ENCODE assay signal across 16 cellular contexts in the genomic region with DNA sequence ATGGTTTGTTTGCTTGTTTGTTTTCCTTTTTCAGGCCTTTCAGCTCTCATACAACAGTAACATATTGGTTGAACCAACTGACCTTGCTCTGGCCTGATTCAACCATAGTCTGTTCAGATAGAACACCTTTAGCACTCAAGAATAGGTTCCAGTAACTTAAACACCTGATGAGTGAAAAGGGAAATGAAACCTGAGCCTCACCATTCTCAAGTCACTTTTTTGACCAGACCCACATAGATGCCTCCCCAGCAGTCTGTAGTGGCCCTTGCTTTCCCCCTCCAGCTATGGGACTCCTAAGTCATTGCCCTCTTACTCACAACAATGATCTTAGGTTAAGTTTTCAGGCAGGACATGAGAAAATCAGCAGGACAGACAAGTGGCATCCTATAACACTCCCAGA.
A peak's percentile ranks its signal among the peaks of the same experiment; 100 is the strongest.
DNase-seq lines count a peak whose midpoint lies in the region; ATAC-seq and TF ChIP-seq lines count a peak whose summit lies in the region.
"Had no signal": no experiment of that assay in that cellular context is flagged by ENCODE, and none has a peak within 500 bp of the region (broad histone marks: within the 10 kb centered on the region; RNA-seq: fewer than 3 reads in every experiment).

No MANE protein-coding gene starts in this region.

- TF ChIP-seq CTCF in esophagus muscularis mucosa (IDR thresholded peaks at IDR 0.05): no peak
- no peak for TF ChIP-seq CTCF in dorsolateral prefrontal cortex (IDR thresholded peaks at IDR 0.05 in 54 of 56, conservative IDR thresholded peaks at IDR 0.05 in 2 of 56; ENCODE audit: low read depth in 1 of 56, partially characterized antibody in 56 of 56)

- TF ChIP-seq POLR2A in esophagus muscularis mucosa (IDR thresholded peaks at IDR 0.05; ENCODE audit: low read depth): no peak

- ATAC-seq in GM18909 (IDR thresholded peaks at IDR 0.05; ENCODE audit: poor library complexity, unreplicated experiment) (peak; percentile 77), GM21786 (IDR thresholded peaks at IDR 0.05; ENCODE audit: unreplicated experiment) (peak; percentile 77), HG03196 (IDR thresholded peaks at IDR 0.05; ENCODE audit: unreplicated experiment) (peak; percentile 60), left ventricle myocardium superior (no peak)

- peaks cover 13 to 26% of the 10 kb centered on the region in 2 donors for H3K4me1 ChIP-seq in mucosa of rectum (ENCODE audit: control insufficient read depth in 2 of 2, insufficient read depth in 2 of 2, low read length in 2 of 2)
- peaks cover 0 to 2% (median 0%) of the 10 kb centered on the region in 4 donors for H3K4me1 ChIP-seq in esophagus muscularis mucosa
- H3K4me1 ChIP-seq: SJSA1, tibial nerve had no signal

- H3K4me3 ChIP-seq in mucosa of rectum (ENCODE audit: low read length in 2 of 2) (no peak overlapping the region), esophagus muscularis mucosa (no peak overlapping the region), dorsolateral prefrontal cortex (no peak overlapping the region)
- H3K4me3 ChIP-seq: cardiac muscle cell, heart right ventricle, SJSA1, skin epidermis, tibial nerve had no signal

- TF ChIP-seq EP300 in esophagus muscularis mucosa (IDR thresholded peaks at IDR 0.05): no peak

- H3K36me3 ChIP-seq in mucosa of rectum (ENCODE audit: control insufficient read depth in 2 of 2, insufficient read depth in 2 of 2, low read length in 2 of 2) (no peaks in the 10 kb centered on the region), esophagus muscularis mucosa (no peaks in the 10 kb centered on the region)
- H3K36me3 ChIP-seq: cardiac muscle cell, heart right ventricle, SJSA1, tibial nerve had no signal

- DNase-seq in esophagus muscularis mucosa (ENCODE audit: extremely low spot score) (no peak), dorsolateral prefrontal cortex (no peak), left ventricle myocardium superior (no peak), H4 (ENCODE audit: low spot score) (no peak)
- DNase-seq: activated naive CD4-positive, alpha-beta T cell treated with anti-CD3 and anti-CD28 coated beads, Interleukin-2, amount 10 ng/mL, durations not matched to agents 7 days and 5 days; heart right ventricle; NCI-H1436 treated with DMSO at 0.1 percent for 48 hours had no signal

- intact Hi-C loops in esophagus muscularis mucosa (cut with DNase I): no loop called here
- intact Hi-C loops in dorsolateral prefrontal cortex (cut with DNase I): no loop called here
- intact Hi-C loops in left ventricle myocardium superior (cut with micrococcal nuclease): no loop called here

- H3K27me3 ChIP-seq in mucosa of rectum (ENCODE audit: control insufficient read depth in 2 of 2, insufficient read depth in 2 of 2, low read length in 2 of 2) (no peaks in the 10 kb centered on the region), esophagus muscularis mucosa (no peaks in the 10 kb centered on the region), dorsolateral prefrontal cortex (peaks cover 0 to 15% (median 0%) of the 10 kb centered on the region in 45 donors)
- H3K27me3 ChIP-seq: cardiac muscle cell, heart right ventricle, SJSA1, tibial nerve had no signal

- H3K9ac ChIP-seq in mucosa of rectum (ENCODE audit: low read depth in 1 of 2, low read length in 2 of 2): peak overlapping the region; percentile 19 to 59
- H3K9ac ChIP-seq: KMS-11 had no signal

- H3K27ac ChIP-seq in mucosa of rectum (ENCODE audit: low read depth in 2 of 2, low read length in 2 of 2) (peak overlapping the region; percentile 66 to 75), esophagus muscularis mucosa (replicated peaks in 1 of 4) (no peak overlapping the region), dorsolateral prefrontal cortex (no peak overlapping the region)
- H3K27ac ChIP-seq: cardiac muscle cell, heart right ventricle, KMS-11, SJSA1, skin epidermis, tibial nerve had no signal

- H3K9me3 ChIP-seq in mucosa of rectum (ENCODE audit: control insufficient read depth in 2 of 2, low read length in 2 of 2) (no peaks in the 10 kb centered on the region), esophagus muscularis mucosa (no peaks in the 10 kb centered on the region)
- H3K9me3 ChIP-seq: heart right ventricle, SJSA1, tibial nerve had no signal

Comparison
In these comparisons a context has a peak if more than half of its experiments do, and no peak if none do; other contexts are left out.
1. H3K27ac ChIP-seq: peak in mucosa of rectum (2 of 2); none in esophagus muscularis mucosa (0 of 4) and dorsolateral prefrontal cortex (0 of 59).